ENCODE assay signal across 1 cellular context in genomic region chr10:78983608-78984007, GRCh38.
TF ChIP-seq lines count a peak whose summit lies in the region.

No MANE protein-coding gene starts in this region.

TF ChIP-seq in H1, 55 proteins besides CTCF, POLR2A, EP300 and RAD21 (continued from another document):
- TF ChIP-seq CHD7 (IDR thresholded peaks at IDR 0.05; ENCODE audit: insufficient replicate concordance, low read length) (no peak), CHD1 (IDR thresholded peaks at IDR 0.05; ENCODE audit: low read depth, low read length) (no peak), HDAC6 (IDR thresholded peaks at IDR 0.05; ENCODE audit: low read depth, low read length) (no peak), CBX8 (IDR thresholded peaks at IDR 0.05; ENCODE audit: borderline replicate concordance, low read depth, low read length) (no peak), POU5F1 (IDR thresholded peaks at IDR 0.05; ENCODE audit: low read depth, low read length) (no peak), HDAC2 (IDR thresholded peaks at IDR 0.05; ENCODE audit: borderline replicate concordance in 1 of 2, low read depth in 2 of 2, low read length in 2 of 2) (no peak), CHD2 (IDR thresholded peaks at IDR 0.05; ENCODE audit: low read length) (no peak), JUND (IDR thresholded peaks at IDR 0.05; ENCODE audit: low read length) (no peak), KDM5A (IDR thresholded peaks at IDR 0.05; ENCODE audit: low read length) (no peak), GABPA (IDR thresholded peaks at IDR 0.05; ENCODE audit: borderline replicate concordance, insufficient read depth, low read length) (no peak)
